ENCODE assay signal across 1 cellular context in genomic region chr3:73727854-73728253, GRCh38.
TF ChIP-seq lines count a peak whose summit lies in the region.

No MANE protein-coding gene starts in this region.

TF ChIP-seq in SK-N-SH treated with all-trans-retinoic acid at 6 μM for 48 hours, 23 proteins besides CTCF, POLR2A, EP300 and RAD21 (continued from another document):
- TF ChIP-seq POU6F1 (CRISPR knock-in tag; IDR thresholded peaks at IDR 0.05; ENCODE audit: borderline replicate concordance, low read depth) (no peak), TCF4 (CRISPR knock-in tag; IDR thresholded peaks at IDR 0.05; ENCODE audit: borderline replicate concordance) (no peak), ZNF8 (CRISPR knock-in tag; IDR thresholded peaks at IDR 0.05) (no peak), ZNF565 (CRISPR knock-in tag; conservative IDR thresholded peaks at IDR 0.05; ENCODE audit: low read depth) (no peak), RARB (CRISPR knock-in tag; IDR thresholded peaks at IDR 0.05) (no peak), ESRRG (CRISPR knock-in tag; IDR thresholded peaks at IDR 0.05) (no peak), ISL1 (CRISPR knock-in tag; IDR thresholded peaks at IDR 0.05) (no peak), TOX (CRISPR knock-in tag; IDR thresholded peaks at IDR 0.05; ENCODE audit: borderline replicate concordance) (no peak), PPARA (CRISPR knock-in tag; IDR thresholded peaks at IDR 0.05; ENCODE audit: borderline replicate concordance) (no peak), GLIS3 (CRISPR knock-in tag; IDR thresholded peaks at IDR 0.05) (no peak), TSHZ2 (CRISPR knock-in tag; IDR thresholded peaks at IDR 0.05) (no peak), CREB5 (CRISPR knock-in tag; IDR thresholded peaks at IDR 0.05; ENCODE audit: low read depth) (no peak), SNAI2 (CRISPR knock-in tag; IDR thresholded peaks at IDR 0.05) (no peak)
